Comparison of ENCODE assay signal across 1 cellular context in genomic region chr5:16936150-16937022, GRCh38.
TF ChIP-seq lines count a peak whose summit lies in the region.

Gene MYO10, minus strand, starts transcription at chr5:16936288. Its CDS starts 480 bp downstream, at chr5:16935808.

TF ChIP-seq in HepG2, 621 proteins besides CTCF, POLR2A, EP300 and RAD21 (continued from another document):
- TF ChIP-seq, protein P1, sequence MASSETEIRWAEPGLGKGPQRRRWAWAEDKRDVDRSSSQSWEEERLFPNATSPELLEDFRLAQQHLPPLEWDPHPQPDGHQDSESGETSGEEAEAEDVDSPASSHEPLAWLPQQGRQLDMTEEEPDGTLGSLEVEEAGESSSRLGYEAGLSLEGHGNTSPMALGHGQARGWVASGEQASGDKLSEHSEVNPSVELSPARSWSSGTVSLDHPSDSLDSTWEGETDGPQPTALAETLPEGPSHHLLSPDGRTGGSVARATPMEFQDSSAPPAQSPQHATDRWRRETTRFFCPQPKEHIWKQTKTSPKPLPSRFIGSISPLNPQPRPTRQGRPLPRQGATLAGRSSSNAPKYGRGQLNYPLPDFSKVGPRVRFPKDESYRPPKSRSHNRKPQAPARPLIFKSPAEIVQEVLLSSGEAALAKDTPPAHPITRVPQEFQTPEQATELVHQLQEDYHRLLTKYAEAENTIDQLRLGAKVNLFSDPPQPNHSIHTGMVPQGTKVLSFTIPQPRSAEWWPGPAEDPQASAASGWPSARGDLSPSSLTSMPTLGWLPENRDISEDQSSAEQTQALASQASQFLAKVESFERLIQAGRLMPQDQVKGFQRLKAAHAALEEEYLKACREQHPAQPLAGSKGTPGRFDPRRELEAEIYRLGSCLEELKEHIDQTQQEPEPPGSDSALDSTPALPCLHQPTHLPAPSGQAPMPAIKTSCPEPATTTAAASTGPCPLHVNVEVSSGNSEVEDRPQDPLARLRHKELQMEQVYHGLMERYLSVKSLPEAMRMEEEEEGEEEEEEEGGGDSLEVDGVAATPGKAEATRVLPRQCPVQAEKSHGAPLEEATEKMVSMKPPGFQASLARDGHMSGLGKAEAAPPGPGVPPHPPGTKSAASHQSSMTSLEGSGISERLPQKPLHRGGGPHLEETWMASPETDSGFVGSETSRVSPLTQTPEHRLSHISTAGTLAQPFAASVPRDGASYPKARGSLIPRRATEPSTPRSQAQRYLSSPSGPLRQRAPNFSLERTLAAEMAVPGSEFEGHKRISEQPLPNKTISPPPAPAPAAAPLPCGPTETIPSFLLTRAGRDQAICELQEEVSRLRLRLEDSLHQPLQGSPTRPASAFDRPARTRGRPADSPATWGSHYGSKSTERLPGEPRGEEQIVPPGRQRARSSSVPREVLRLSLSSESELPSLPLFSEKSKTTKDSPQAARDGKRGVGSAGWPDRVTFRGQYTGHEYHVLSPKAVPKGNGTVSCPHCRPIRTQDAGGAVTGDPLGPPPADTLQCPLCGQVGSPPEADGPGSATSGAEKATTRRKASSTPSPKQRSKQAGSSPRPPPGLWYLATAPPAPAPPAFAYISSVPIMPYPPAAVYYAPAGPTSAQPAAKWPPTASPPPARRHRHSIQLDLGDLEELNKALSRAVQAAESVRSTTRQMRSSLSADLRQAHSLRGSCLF (CRISPR knock-in tag; IDR thresholded peaks at IDR 0.05; ENCODE audit: borderline replicate concordance), result no peak
- no peak for TF ChIP-seq ZNF562 (CRISPR knock-in tag; IDR thresholded peaks at IDR 0.05; ENCODE audit: borderline replicate concordance)
- TF ChIP-seq, protein P2, sequence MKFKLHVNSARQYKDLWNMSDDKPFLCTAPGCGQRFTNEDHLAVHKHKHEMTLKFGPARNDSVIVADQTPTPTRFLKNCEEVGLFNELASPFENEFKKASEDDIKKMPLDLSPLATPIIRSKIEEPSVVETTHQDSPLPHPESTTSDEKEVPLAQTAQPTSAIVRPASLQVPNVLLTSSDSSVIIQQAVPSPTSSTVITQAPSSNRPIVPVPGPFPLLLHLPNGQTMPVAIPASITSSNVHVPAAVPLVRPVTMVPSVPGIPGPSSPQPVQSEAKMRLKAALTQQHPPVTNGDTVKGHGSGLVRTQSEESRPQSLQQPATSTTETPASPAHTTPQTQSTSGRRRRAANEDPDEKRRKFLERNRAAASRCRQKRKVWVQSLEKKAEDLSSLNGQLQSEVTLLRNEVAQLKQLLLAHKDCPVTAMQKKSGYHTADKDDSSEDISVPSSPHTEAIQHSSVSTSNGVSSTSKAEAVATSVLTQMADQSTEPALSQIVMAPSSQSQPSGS (CRISPR knock-in tag; IDR thresholded peaks at IDR 0.05), result no peak
- TF ChIP-seq GATAD2A (CRISPR knock-in tag; IDR thresholded peaks at IDR 0.05), result no peak
- TF ChIP-seq, protein P3, sequence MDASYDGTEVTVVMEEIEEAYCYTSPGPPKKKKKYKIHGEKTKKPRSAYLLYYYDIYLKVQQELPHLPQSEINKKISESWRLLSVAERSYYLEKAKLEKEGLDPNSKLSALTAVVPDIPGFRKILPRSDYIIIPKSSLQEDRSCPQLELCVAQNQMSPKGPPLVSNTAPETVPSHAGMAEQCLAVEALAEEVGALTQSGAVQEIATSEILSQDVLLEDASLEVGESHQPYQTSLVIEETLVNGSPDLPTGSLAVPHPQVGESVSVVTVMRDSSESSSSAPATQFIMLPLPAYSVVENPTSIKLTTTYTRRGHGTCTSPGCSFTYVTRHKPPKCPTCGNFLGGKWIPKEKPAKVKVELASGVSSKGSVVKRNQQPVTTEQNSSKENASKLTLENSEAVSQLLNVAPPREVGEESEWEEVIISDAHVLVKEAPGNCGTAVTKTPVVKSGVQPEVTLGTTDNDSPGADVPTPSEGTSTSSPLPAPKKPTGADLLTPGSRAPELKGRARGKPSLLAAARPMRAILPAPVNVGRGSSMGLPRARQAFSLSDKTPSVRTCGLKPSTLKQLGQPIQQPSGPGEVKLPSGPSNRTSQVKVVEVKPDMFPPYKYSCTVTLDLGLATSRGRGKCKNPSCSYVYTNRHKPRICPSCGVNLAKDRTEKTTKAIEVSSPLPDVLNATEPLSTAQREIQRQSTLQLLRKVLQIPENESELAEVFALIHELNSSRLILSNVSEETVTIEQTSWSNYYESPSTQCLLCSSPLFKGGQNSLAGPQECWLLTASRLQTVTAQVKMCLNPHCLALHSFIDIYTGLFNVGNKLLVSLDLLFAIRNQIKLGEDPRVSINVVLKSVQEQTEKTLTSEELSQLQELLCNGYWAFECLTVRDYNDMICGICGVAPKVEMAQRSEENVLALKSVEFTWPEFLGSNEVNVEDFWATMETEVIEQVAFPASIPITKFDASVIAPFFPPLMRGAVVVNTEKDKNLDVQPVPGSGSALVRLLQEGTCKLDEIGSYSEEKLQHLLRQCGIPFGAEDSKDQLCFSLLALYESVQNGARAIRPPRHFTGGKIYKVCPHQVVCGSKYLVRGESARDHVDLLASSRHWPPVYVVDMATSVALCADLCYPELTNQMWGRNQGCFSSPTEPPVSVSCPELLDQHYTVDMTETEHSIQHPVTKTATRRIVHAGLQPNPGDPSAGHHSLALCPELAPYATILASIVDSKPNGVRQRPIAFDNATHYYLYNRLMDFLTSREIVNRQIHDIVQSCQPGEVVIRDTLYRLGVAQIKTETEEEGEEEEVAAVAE (CRISPR knock-in tag; IDR thresholded peaks at IDR 0.05; ENCODE audit: borderline replicate concordance), result no peak
- TF ChIP-seq PLSCR1 (CRISPR knock-in tag; IDR thresholded peaks at IDR 0.05; ENCODE audit: borderline replicate concordance), result no peak
- TF ChIP-seq PHF8 (CRISPR knock-in tag; IDR thresholded peaks at IDR 0.05), result 0 out of 2 replicates have a peak, but pooled peaks have one; percentile 17
- no peak for TF ChIP-seq SRSF9 (IDR thresholded peaks at IDR 0.05; ENCODE audit: borderline replicate concordance, insufficient read depth, low read depth, low read length, poor library complexity, severe bottlenecking)
- no peak for TF ChIP-seq ZNF616 (CRISPR knock-in tag; IDR thresholded peaks at IDR 0.05; ENCODE audit: low read depth)
- TF ChIP-seq ESRRA (CRISPR knock-in tag; IDR thresholded peaks at IDR 0.05; ENCODE audit: low read depth), result no peak
- no peak for TF ChIP-seq ZBTB14 (CRISPR knock-in tag; IDR thresholded peaks at IDR 0.05)
- no peak for TF ChIP-seq ZSCAN22 (CRISPR knock-in tag; IDR thresholded peaks at IDR 0.05)
- TF ChIP-seq ZNF737 (CRISPR knock-in tag; IDR thresholded peaks at IDR 0.05; ENCODE audit: borderline replicate concordance), result no peak
- TF ChIP-seq ZNF333 (CRISPR knock-in tag; IDR thresholded peaks at IDR 0.05; ENCODE audit: borderline replicate concordance), result peak; percentile 4; the same call in 1 of the 2 replicates
- TF ChIP-seq ZNF879 (CRISPR knock-in tag; IDR thresholded peaks at IDR 0.05), result no peak
- TF ChIP-seq CREB1 (IDR thresholded peaks at IDR 0.05), result no peak
- no peak for TF ChIP-seq CREB1 (CRISPR knock-in tag; IDR thresholded peaks at IDR 0.05)
- TF ChIP-seq ZNF766 (CRISPR knock-in tag; IDR thresholded peaks at IDR 0.05; ENCODE audit: borderline replicate concordance), result no peak
- TF ChIP-seq, protein P4, sequence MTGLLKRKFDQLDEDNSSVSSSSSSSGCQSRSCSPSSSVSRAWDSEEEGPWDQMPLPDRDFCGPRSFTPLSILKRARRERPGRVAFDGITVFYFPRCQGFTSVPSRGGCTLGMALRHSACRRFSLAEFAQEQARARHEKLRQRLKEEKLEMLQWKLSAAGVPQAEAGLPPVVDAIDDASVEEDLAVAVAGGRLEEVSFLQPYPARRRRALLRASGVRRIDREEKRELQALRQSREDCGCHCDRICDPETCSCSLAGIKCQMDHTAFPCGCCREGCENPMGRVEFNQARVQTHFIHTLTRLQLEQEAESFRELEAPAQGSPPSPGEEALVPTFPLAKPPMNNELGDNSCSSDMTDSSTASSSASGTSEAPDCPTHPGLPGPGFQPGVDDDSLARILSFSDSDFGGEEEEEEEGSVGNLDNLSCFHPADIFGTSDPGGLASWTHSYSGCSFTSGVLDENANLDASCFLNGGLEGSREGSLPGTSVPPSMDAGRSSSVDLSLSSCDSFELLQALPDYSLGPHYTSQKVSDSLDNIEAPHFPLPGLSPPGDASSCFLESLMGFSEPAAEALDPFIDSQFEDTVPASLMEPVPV (CRISPR knock-in tag; IDR thresholded peaks at IDR 0.05), result no peak
- no peak for TF ChIP-seq LCORL (IDR thresholded peaks at IDR 0.05)
- TF ChIP-seq LCORL (CRISPR knock-in tag; IDR thresholded peaks at IDR 0.05), result no peak
- no peak for TF ChIP-seq ZNF7 (CRISPR knock-in tag; IDR thresholded peaks at IDR 0.05)
- TF ChIP-seq SP1 (IDR thresholded peaks at IDR 0.05), result no peak
- peak; percentile 57; the same call in 1 of the 2 replicates for TF ChIP-seq SP1 (CRISPR knock-in tag; IDR thresholded peaks at IDR 0.05)
- no peak for TF ChIP-seq MEIS2 (CRISPR knock-in tag; IDR thresholded peaks at IDR 0.05)
- TF ChIP-seq ZNF547 (CRISPR knock-in tag; IDR thresholded peaks at IDR 0.05), result no peak
- TF ChIP-seq FLYWCH1 (CRISPR knock-in tag; IDR thresholded peaks at IDR 0.05), result no peak
- TF ChIP-seq, protein P5, sequence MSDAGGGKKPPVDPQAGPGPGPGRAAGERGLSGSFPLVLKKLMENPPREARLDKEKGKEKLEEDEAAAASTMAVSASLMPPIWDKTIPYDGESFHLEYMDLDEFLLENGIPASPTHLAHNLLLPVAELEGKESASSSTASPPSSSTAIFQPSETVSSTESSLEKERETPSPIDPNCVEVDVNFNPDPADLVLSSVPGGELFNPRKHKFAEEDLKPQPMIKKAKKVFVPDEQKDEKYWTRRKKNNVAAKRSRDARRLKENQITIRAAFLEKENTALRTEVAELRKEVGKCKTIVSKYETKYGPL (CRISPR knock-in tag; IDR thresholded peaks at IDR 0.05), result no peak
- TF ChIP-seq DMAP1 (CRISPR knock-in tag; IDR thresholded peaks at IDR 0.05), result no peak
TF ChIP-seq in HepG2: peak in this region for 10.
